Comparison of ENCODE assay signal across 8 cellular contexts in the genomic region with DNA sequence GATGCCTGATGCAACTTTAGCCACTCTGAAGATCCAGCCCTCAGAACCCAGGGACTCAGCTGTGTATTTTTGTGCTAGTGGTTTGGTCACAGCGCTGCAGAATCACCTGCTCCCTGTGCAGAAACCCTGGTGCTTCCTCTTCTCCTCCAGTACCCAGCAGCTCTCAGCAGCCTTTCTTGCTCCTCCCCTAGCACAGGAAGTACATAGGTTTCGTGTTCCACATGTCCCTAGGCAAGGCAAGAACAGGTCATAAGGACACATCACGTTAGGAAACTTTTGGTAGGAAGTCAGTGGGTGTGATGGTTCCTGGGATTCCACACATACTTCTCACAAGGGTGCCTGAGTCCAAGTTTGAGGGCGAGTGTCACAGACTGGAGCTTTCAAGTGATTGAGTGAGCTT.
DNase-seq lines count a peak whose midpoint lies in the region; ATAC-seq and TF ChIP-seq lines count a peak whose summit lies in the region.

No MANE protein-coding gene starts in this region.

- no peaks in the 10 kb centered on the region for H3K36me3 Mint-ChIP-seq in memory B cell
- H3K36me3 Mint-ChIP-seq in progenitor cell of endocrine pancreas (ENCODE audit: insufficient read depth): no peaks in the 10 kb centered on the region

- H3K4me3 Mint-ChIP-seq in memory B cell (peak overlapping the region; percentile 40), progenitor cell of endocrine pancreas (ENCODE audit: low read depth) (no peak overlapping the region)

- H3K9me3 Mint-ChIP-seq in memory B cell (no peaks in the 10 kb centered on the region), progenitor cell of endocrine pancreas (ENCODE audit: low read depth) (no peaks in the 10 kb centered on the region)

- H3K27ac Mint-ChIP-seq in memory B cell (no peak overlapping the region), progenitor cell of endocrine pancreas (no peak overlapping the region)

- H3K27me3 Mint-ChIP-seq in memory B cell (no peaks in the 10 kb centered on the region), progenitor cell of endocrine pancreas (no peaks in the 10 kb centered on the region)

- ATAC-seq in HG03025 (IDR thresholded peaks at IDR 0.05; ENCODE audit: low FRiP score, unreplicated experiment) (peak; percentile 67), memory B cell (ENCODE audit: low read depth) (peak; percentile 90)

- TF ChIP-seq CTCF in progenitor cell of endocrine pancreas (IDR thresholded peaks at IDR 0.05; ENCODE audit: unreplicated experiment): no peak

- peaks cover 13% of the 10 kb centered on the region for H3K4me1 Mint-ChIP-seq in memory B cell
- H3K4me1 Mint-ChIP-seq in progenitor cell of endocrine pancreas (ENCODE audit: low read depth): peaks cover 8% of the 10 kb centered on the region

- peak; percentile 62 for DNase-seq in activated effector memory CD4-positive, alpha-beta T cell treated with anti-CD3 and anti-CD28 coated beads, Interleukin-2, amount 50 U/mL, for 16 hours
- no peak for DNase-seq in activated effector memory CD4-positive, alpha-beta T cell treated with Interleukin-2 at 50 U/mL for 16 hours
- peak; percentile 76 for DNase-seq in SKM-1 treated with dmso at 0.1 percent for 144 hours (lab: John Stamatoyannopoulos, UW; ENCODE audit: unreplicated experiment)
- DNase-seq in memory B cell (ENCODE audit: low spot score in 2 of 2): no peak
- DNase-seq in middle frontal gyrus (ENCODE audit: extremely low spot score, low spot score): no peak
- no peak for DNase-seq in T1000 (lab: John Stamatoyannopoulos, UW)
- DNase-seq in progenitor cell of endocrine pancreas (ENCODE audit: low spot score, unreplicated experiment): no peak

Comparison
In these comparisons a context has a peak if more than half of its experiments do, and no peak if none do; other contexts are left out.
1. DNase-seq: peak in activated effector memory CD4-positive, alpha-beta T cell treated with anti-CD3 and anti-CD28 coated beads, Interleukin-2, amount 50 U/mL, for 16 hours (single experiment) and SKM-1 treated with dmso at 0.1 percent for 144 hours (single experiment); none in activated effector memory CD4-positive, alpha-beta T cell treated with Interleukin-2 at 50 U/mL for 16 hours (single experiment), memory B cell (0 of 2), middle frontal gyrus (single experiment), T1000 (single experiment) and progenitor cell of endocrine pancreas (single experiment).